ENCODE assay signal across 8 cellular contexts in the genomic region with DNA sequence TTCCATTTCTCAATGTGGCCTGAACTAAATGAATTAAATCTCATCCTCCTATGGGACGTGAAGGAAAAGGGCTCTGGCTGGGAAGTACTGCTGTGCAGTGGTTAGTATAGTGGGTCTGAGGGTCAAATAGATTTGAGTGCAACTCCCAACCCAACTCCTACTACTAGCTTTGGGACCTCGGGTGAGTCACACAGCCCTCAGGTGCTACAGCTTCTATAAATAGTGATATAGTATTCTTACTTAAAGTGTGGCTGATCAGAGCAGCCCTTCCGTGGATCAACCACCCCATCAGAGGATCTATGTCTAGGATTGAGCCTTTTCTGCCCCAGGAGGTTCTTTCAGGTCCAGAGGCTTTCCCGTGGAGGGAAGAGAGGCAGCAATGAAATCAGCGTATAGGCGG. TPM values are rescaled to one million over a fixed set of nuclear protein-coding genes. Genes with fewer than 3 reads are reported as not detected.
DNase-seq lines count a peak whose midpoint lies in the region; ATAC-seq and TF ChIP-seq lines count a peak whose summit lies in the region.

No MANE protein-coding gene starts in this region.

- H3K27ac ChIP-seq in SJSA1: no peak overlapping the region
- peak overlapping the region; percentile 39 for H3K27ac ChIP-seq in fibroblast of lung (ENCODE audit: insufficient read depth, low read length)

- H3K27me3 ChIP-seq in SJSA1 (replicated peaks): peaks cover 19% of the 10 kb centered on the region; the same call in 1 of the 2 replicates
- H3K27me3 ChIP-seq in fibroblast of lung (ENCODE audit: control insufficient read depth, insufficient read depth, low read length): no peaks in the 10 kb centered on the region

- in situ Hi-C loops in G401 (cut with HindIII; ENCODE audit: low sequenced_read_pairs): no loop called here

- H3K36me3 ChIP-seq in SJSA1 (no peaks in the 10 kb centered on the region), fibroblast of lung (ENCODE audit: control insufficient read depth, insufficient read depth, low read length) (no peaks in the 10 kb centered on the region)

- peaks cover 23% of the 10 kb centered on the region for H3K4me1 ChIP-seq in SJSA1 (replicated peaks)
- peaks cover 5% of the 10 kb centered on the region for H3K4me1 ChIP-seq in fibroblast of lung (ENCODE audit: control insufficient read depth, extremely low read depth, insufficient read depth, low read length)

- H3K9ac ChIP-seq in fibroblast of lung (ENCODE audit: insufficient read depth, low read length): no peak overlapping the region

- H3K4me3 ChIP-seq in SJSA1 (peak overlapping the region; percentile 55), fibroblast of lung (replicated peaks in 1 of 4; ENCODE audit: control extremely low read depth in 1 of 4, insufficient read depth in 1 of 4, low read depth in 3 of 4, low read length in 4 of 4) (peak overlapping the region; percentile 50 to 86 (median 73))

- ATAC-seq in GM19397 (IDR thresholded peaks at IDR 0.05; ENCODE audit: unreplicated experiment) (no peak), GM18505 (IDR thresholded peaks at IDR 0.05; ENCODE audit: unreplicated experiment) (no peak)

- peak overlapping the region; percentile 80 for H3K4me2 ChIP-seq in fibroblast of lung (ENCODE audit: extremely low read depth, insufficient read depth, low read length)

- TF ChIP-seq CTCF in fibroblast of lung (conservative IDR thresholded peaks at IDR 0.05 in 1 of 2, IDR thresholded peaks at IDR 0.05 in 1 of 2; ENCODE audit: low read depth in 1 of 2, low read length in 2 of 2): no peak

- H3K79me2 ChIP-seq in fibroblast of lung (ENCODE audit: control insufficient read depth, insufficient read depth, low read length): peaks cover 2% of the 10 kb centered on the region

- peak; percentile 26 for DNase-seq in G401 (ENCODE audit: low spot score)
- no peak for DNase-seq in SJSA1 (ENCODE audit: low read depth in 1 of 2, low spot score in 2 of 2)
- peak in 1 of 2 donors; percentile 18 for DNase-seq in fibroblast of lung (ENCODE audit: low read depth in 2 of 2)
- DNase-seq in renal cortical epithelial cell (ENCODE audit: low read depth): peak; percentile 33
- no peak for DNase-seq in activated CD4-positive, alpha-beta T cell treated with anti-CD3 and anti-CD28 coated beads, Interleukin-2, amount 50 U/mL, for 4 hours
- DNase-seq in AML-193 (lab: John Stamatoyannopoulos, UW): no peak

- no peak for TF ChIP-seq POLR2A in GM18505 (IDR thresholded peaks at IDR 0.05; ENCODE audit: borderline replicate concordance, extremely low read depth, insufficient read depth, insufficient read length)

- H4K20me1 ChIP-seq in fibroblast of lung (ENCODE audit: control insufficient read depth, extremely low read depth, insufficient read depth, low read length): no peaks in the 10 kb centered on the region

- H3K9me3 ChIP-seq in SJSA1 (replicated peaks) (peaks cover 4% of the 10 kb centered on the region; the same call in 1 of the 2 replicates), fibroblast of lung (ENCODE audit: control insufficient read depth, insufficient read depth, low read depth, low read length) (no peaks in the 10 kb centered on the region)

- H2AFZ ChIP-seq in fibroblast of lung (ENCODE audit: low read length): peak overlapping the region; percentile 69

RNA-seq across cellular contexts. Expression of gene UST, which starts 0.9 kb away (rescaled TPM):
- total RNA-seq in G401 (2014; rRNA removed; shearing (Covaris generic)): not detected in 2 replicates
- 6.7 and 7.6 TPM in 2 replicates for total RNA-seq in SJSA1 (2014; rRNA removed; shearing (Covaris generic))
- total RNA-seq in fibroblast of lung (19.5 and 20.0 TPM in 2 replicates), renal cortical epithelial cell (0.87 and 2.8 TPM in 2 replicates)
- 6.8 and 9.7 TPM in 2 replicates for polyA plus RNA-seq in fibroblast of lung
- polyA plus RNA-seq in fibroblast of lung (2012): 6.2 and 7.6 TPM in 2 replicates
- polyA minus RNA-seq in fibroblast of lung (ENCODE audit: low replicate concordance): 3.1 and 12.2 TPM in 2 replicates

Comparison
In these comparisons a context has a peak if more than half of its experiments do, and no peak if none do; other contexts are left out.
1. DNase-seq: peak in G401 (single experiment) and renal cortical epithelial cell (single experiment); none in SJSA1 (0 of 2), activated CD4-positive, alpha-beta T cell treated with anti-CD3 and anti-CD28 coated beads, Interleukin-2, amount 50 U/mL, for 4 hours (0 of 2) and AML-193 (0 of 2).